Comparison of ENCODE assay signal across 12 cellular contexts in genomic region chr5:102911973-102912372, GRCh38.
DNase-seq lines count a peak whose midpoint lies in the region; ATAC-seq, FAIRE-seq and TF ChIP-seq lines count a peak whose summit lies in the region.
"Had no signal": no experiment of that assay in that cellular context is flagged by ENCODE, and none has a peak within 500 bp of the region (broad histone marks: within the 10 kb centered on the region; RNA-seq: fewer than 3 reads in every experiment).

No MANE protein-coding gene starts in this region.

- no peaks in the 10 kb centered on the region for H3K9me3 Mint-ChIP-seq in osteocyte (ENCODE audit: unreplicated experiment)

- H4K20me1 ChIP-seq in fibroblast of lung (ENCODE audit: control insufficient read depth, extremely low read depth, insufficient read depth, low read length): no peaks in the 10 kb centered on the region

- H3K27ac ChIP-seq in fibroblast of lung (ENCODE audit: insufficient read depth, low read length): no peak overlapping the region

- no peaks in the 10 kb centered on the region for H3K27me3 ChIP-seq in fibroblast of lung (ENCODE audit: control insufficient read depth, insufficient read depth, low read length)

- peak overlapping the region; percentile 56 for H3K4me2 ChIP-seq in fibroblast of lung (ENCODE audit: extremely low read depth, insufficient read depth, low read length)

- no peak overlapping the region for H2AFZ ChIP-seq in fibroblast of lung (ENCODE audit: low read length)

- H3K27ac Mint-ChIP-seq in osteocyte (ENCODE audit: unreplicated experiment): peak overlapping the region; percentile 78

- no peaks in the 10 kb centered on the region for H3K36me3 ChIP-seq in fibroblast of lung (ENCODE audit: control insufficient read depth, insufficient read depth, low read length)

- peak; percentile 96 for FAIRE-seq in RCC 7860 (lab: Jason Lieb, UNC)

- no peak overlapping the region for H3K4me3 Mint-ChIP-seq in osteocyte (ENCODE audit: unreplicated experiment)

- no peak overlapping the region for H3K9ac ChIP-seq in fibroblast of lung (ENCODE audit: insufficient read depth, low read length)

- H3K4me1 Mint-ChIP-seq in osteocyte (ENCODE audit: unreplicated experiment): peaks cover 39% of the 10 kb centered on the region

- peak; percentile 85 for DNase-seq in EH (ENCODE audit: low read depth)
- DNase-seq in RCC 7860 (ENCODE audit: low spot score): peak; percentile 79
- DNase-seq in fibroblast of lung (ENCODE audit: low read depth in 2 of 2): peak; percentile 74 to 84
- no peak for DNase-seq in osteocyte (ENCODE audit: extremely low spot score, unreplicated experiment)
- no peak for DNase-seq in stimulated activated CD4-positive, alpha-beta T cell treated with anti-CD3 and anti-CD28 coated beads, Interleukin-2, amount 100 ng/mL, for 24 hours
- DNase-seq in activated T-cell treated with anti-CD3 and anti-CD28 coated beads, Interleukin-2, amount 50 U/mL, for 48 hours: no peak
- DNase-seq in NCI-H1436 (lab: John Stamatoyannopoulos, UW): no peak
- DNase-seq: caudate nucleus, DMS 273 treated with DMSO at 0.1 percent for 48 hours, hypothalamus, NCI-H1048 had no signal

- peaks cover 11% of the 10 kb centered on the region for H3K4me1 ChIP-seq in fibroblast of lung (ENCODE audit: control insufficient read depth, extremely low read depth, insufficient read depth, low read length)

- ATAC-seq in HG03039 (IDR thresholded peaks at IDR 0.05; ENCODE audit: unreplicated experiment): no peak

- no peaks in the 10 kb centered on the region for H3K9me3 ChIP-seq in fibroblast of lung (ENCODE audit: control insufficient read depth, insufficient read depth, low read depth, low read length)

- H3K79me2 ChIP-seq in fibroblast of lung (ENCODE audit: control insufficient read depth, insufficient read depth, low read length): peaks cover 2% of the 10 kb centered on the region

- H3K4me3 ChIP-seq in fibroblast of lung (replicated peaks in 1 of 4; ENCODE audit: control extremely low read depth in 1 of 4, insufficient read depth in 1 of 4, low read depth in 3 of 4, low read length in 4 of 4): no peak overlapping the region

- H3K36me3 Mint-ChIP-seq in osteocyte (ENCODE audit: unreplicated experiment): peaks cover 8% of the 10 kb centered on the region

- no peaks in the 10 kb centered on the region for H3K27me3 Mint-ChIP-seq in osteocyte (ENCODE audit: unreplicated experiment)

- TF ChIP-seq CTCF in fibroblast of lung (conservative IDR thresholded peaks at IDR 0.05 in 1 of 2, IDR thresholded peaks at IDR 0.05 in 1 of 2; ENCODE audit: low read depth in 1 of 2, low read length in 2 of 2) (no peak), osteocyte (IDR thresholded peaks at IDR 0.05) (no peak)

Comparison
In these comparisons a context has a peak if more than half of its experiments do, and no peak if none do; other contexts are left out.
1. DNase-seq: peak in EH (single experiment), RCC 7860 (single experiment) and fibroblast of lung (2 of 2); none in osteocyte (single experiment), stimulated activated CD4-positive, alpha-beta T cell treated with anti-CD3 and anti-CD28 coated beads, Interleukin-2, amount 100 ng/mL, for 24 hours (0 of 2), activated T-cell treated with anti-CD3 and anti-CD28 coated beads, Interleukin-2, amount 50 U/mL, for 48 hours (0 of 2) and NCI-H1436 (single experiment).